Comparison of ENCODE assay signal across 11 cellular contexts in the genomic region with DNA sequence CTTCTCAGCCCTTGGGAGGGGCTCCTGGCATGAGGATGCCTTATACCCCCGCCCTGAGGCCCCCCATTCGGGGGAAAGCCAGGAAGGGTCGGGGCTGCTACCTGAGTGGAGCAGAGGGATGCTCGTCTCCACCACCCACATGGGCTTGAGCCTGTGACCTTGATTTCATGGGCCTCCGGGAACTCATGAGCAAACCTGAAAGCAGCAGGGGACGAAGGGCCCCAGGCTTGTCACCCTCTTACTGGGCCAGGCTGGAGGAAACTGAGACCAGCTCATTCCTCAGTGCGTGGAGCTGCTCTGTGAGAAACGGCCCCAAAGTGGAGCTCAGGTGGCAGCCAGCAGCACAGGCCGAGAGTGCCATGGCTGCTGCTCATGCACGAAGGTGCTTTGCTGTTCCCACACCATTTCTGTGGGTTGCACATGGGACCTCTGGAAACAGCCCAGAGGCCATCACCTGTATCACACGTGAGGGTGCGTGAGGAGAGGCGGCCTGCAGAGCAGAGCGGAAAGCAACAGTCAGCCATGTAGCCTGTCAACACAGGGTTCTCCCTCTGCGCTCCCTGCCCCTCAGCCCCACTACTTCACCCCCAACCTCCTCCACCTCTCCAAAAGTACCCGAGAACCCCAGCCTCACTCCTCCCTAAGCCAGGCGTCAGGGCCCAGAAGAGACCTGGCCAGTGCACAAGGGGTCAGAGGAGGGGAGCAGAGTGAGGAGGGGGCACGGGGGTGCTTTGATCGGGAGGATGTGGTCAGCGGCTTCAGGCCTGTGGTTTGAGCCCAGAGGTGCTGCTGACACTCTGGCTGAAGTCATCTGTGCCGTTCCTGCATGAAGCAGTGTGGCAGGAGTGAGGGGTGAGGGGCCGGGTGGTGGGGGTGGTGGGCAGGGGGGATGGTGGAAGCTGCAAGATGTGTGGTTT. TPM values are rescaled to one million over a fixed set of nuclear protein-coding genes. Genes with fewer than 3 reads are reported as not detected.
DNase-seq lines count a peak whose midpoint lies in the region; ATAC-seq and TF ChIP-seq lines count a peak whose summit lies in the region.
"Had no signal": no experiment of that assay in that cellular context is flagged by ENCODE, and none has a peak within 500 bp of the region (broad histone marks: within the 10 kb centered on the region; RNA-seq: fewer than 3 reads in every experiment).

No MANE protein-coding gene starts in this region.

- TF ChIP-seq CTCF in spleen (IDR thresholded peaks at IDR 0.05 in 8 of 11, conservative IDR thresholded peaks at IDR 0.05 in 3 of 11): no peak
- no peak for TF ChIP-seq CTCF in SK-N-SH (IDR thresholded peaks at IDR 0.05)
- TF ChIP-seq CTCF in colonic mucosa (IDR thresholded peaks at IDR 0.05): no peak

- peak; percentile 74 for DNase-seq in activated CD4-positive, CD25-positive, alpha-beta regulatory T cell treated with anti-CD3 and anti-CD28 coated beads, Interleukin-2, amount 50 U/mL, for 72 hours
- DNase-seq in spleen: peak; percentile 85
- DNase-seq in D341Med (ENCODE audit: low spot score): no peak
- DNase-seq in SK-N-SH: no peak
- no peak for DNase-seq in colonic mucosa
- DNase-seq: cortex of kidney had no signal

- H3K9me2 ChIP-seq in SK-N-SH: no peaks in the 10 kb centered on the region

- no peaks in the 10 kb centered on the region for H3F3A ChIP-seq in SK-N-SH (replicated peaks; ENCODE audit: insufficient read depth)

- H3K27ac ChIP-seq in spleen: peak overlapping the region; percentile 36 to 87 (median 74)
- H3K27ac ChIP-seq in SK-N-SH (ENCODE audit: low read depth in 2 of 2, low read length in 1 of 2): no peak overlapping the region
- H3K27ac ChIP-seq in colonic mucosa: no peak overlapping the region

- H3K4me3 ChIP-seq in spleen (no peak overlapping the region), SK-N-SH (ENCODE audit: low read depth in 2 of 2, low read length in 1 of 2) (no peak overlapping the region), colonic mucosa (no peak overlapping the region)

- intact Hi-C loops in spleen (cut with DNase I; ENCODE audit: low total_unique reads) (no loop called here), colonic mucosa (cut with DNase I) (loop anchor here (10.0 kb wide), 1 partner anchor 101 kb away; no protein-coding TSS in a partner anchor)

- no peaks in the 10 kb centered on the region for H3K36me3 ChIP-seq in spleen
- no peaks in the 10 kb centered on the region for H3K36me3 ChIP-seq in SK-N-SH (replicated peaks in 1 of 2; ENCODE audit: control insufficient read depth in 1 of 2, insufficient read depth in 2 of 2, low read length in 1 of 2)
- no peaks in the 10 kb centered on the region for H3K36me3 ChIP-seq in colonic mucosa

- H3K4me1 ChIP-seq in spleen (peaks cover 13 to 86% (median 67%) of the 10 kb centered on the region in 6 donors), SK-N-SH (ENCODE audit: control insufficient read depth in 1 of 2, insufficient read depth in 2 of 2, low read depth in 1 of 2, low read length in 1 of 2) (peaks cover 0 to 17% of the 10 kb centered on the region in 2 experiments; a peak in 1 of 4 replicates), colonic mucosa (peaks cover 5% of the 10 kb centered on the region)

- 48 to 65% (median 61%) methylated on average over 13 to 22 of the region's 22 CpGs for WGBS in spleen, 5 donors
- 85% methylated on average over 17 of the region's 22 CpGs for WGBS in SK-N-SH (ENCODE audit: low lambda C conversion rate)

- POLR2A ChIA-PET in SK-N-SH (lab: Yijun Ruan, JAX): no interaction called here

- ATAC-seq in GM18511 (IDR thresholded peaks at IDR 0.05; ENCODE audit: unreplicated experiment) (peak; percentile 45), GM21825 (IDR thresholded peaks at IDR 0.05; ENCODE audit: unreplicated experiment) (peak; percentile 36), HG02840 (IDR thresholded peaks at IDR 0.05; ENCODE audit: low FRiP score, unreplicated experiment) (no peak)
- ATAC-seq: HCT116 had no signal

- TF ChIP-seq RAD21 in SK-N-SH (IDR thresholded peaks at IDR 0.05; ENCODE audit: low read length): no peak

- no peaks in the 10 kb centered on the region for H4K20me1 ChIP-seq in SK-N-SH (ENCODE audit: insufficient read depth)

- no peaks in the 10 kb centered on the region for H3K79me2 ChIP-seq in SK-N-SH (ENCODE audit: insufficient read depth)

- no peak for TF ChIP-seq EP300 in SK-N-SH (IDR thresholded peaks at IDR 0.05; ENCODE audit: borderline replicate concordance in 1 of 2, low read depth in 1 of 2, low read length in 1 of 2)

- H3K9me3 ChIP-seq in spleen: peaks cover 0 to 7% (median 6%) of the 10 kb centered on the region in 8 donors
- H3K9me3 ChIP-seq in SK-N-SH: no peaks in the 10 kb centered on the region
- no peaks in the 10 kb centered on the region for H3K9me3 ChIP-seq in colonic mucosa

- TF ChIP-seq POLR2A in spleen (IDR thresholded peaks at IDR 0.05): no peak

- H2AFZ ChIP-seq in SK-N-SH (ENCODE audit: low read depth): no peak overlapping the region

- CTCF ChIA-PET in SK-N-SH (lab: Yijun Ruan, JAX): interaction anchor here (8.0 kb wide), 1 partner anchor 35 kb away, joined by 156 read pairs; no protein-coding TSS in a partner anchor

- H3K4me2 ChIP-seq in SK-N-SH: no peak overlapping the region

- H3K27me3 ChIP-seq in spleen (replicated peaks in 1 of 7): no peaks in the 10 kb centered on the region
- no peaks in the 10 kb centered on the region for H3K27me3 ChIP-seq in SK-N-SH (ENCODE audit: insufficient read depth)
- H3K27me3 ChIP-seq in colonic mucosa: no peaks in the 10 kb centered on the region

- no peak overlapping the region for H3K9ac ChIP-seq in SK-N-SH
- H3K9ac ChIP-seq in colonic mucosa (ENCODE audit: low read depth in 2 of 2, low read length in 2 of 2): peak overlapping the region in 1 of 2 donors; percentile 3

TF ChIP-seq in SK-N-SH, 30 proteins besides CTCF, POLR2A, EP300 and RAD21 (continues in another document):
- TF ChIP-seq RCOR1 (IDR thresholded peaks at IDR 0.05; ENCODE audit: low read length) (no peak), GATA2 (CRISPR knock-in tag; IDR thresholded peaks at IDR 0.05) (no peak), EZH2phosphoT487 (IDR thresholded peaks at IDR 0.05; ENCODE audit: borderline replicate concordance, low read depth) (no peak), RXRA (IDR thresholded peaks at IDR 0.05; ENCODE audit: borderline replicate concordance, low read depth) (no peak), NRF1 (IDR thresholded peaks at IDR 0.05; ENCODE audit: low read depth, low read length) (no peak)
- TF ChIP-seq, protein P1, sequence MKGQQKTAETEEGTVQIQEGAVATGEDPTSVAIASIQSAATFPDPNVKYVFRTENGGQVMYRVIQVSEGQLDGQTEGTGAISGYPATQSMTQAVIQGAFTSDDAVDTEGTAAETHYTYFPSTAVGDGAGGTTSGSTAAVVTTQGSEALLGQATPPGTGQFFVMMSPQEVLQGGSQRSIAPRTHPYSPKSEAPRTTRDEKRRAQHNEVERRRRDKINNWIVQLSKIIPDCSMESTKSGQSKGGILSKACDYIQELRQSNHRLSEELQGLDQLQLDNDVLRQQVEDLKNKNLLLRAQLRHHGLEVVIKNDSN (IDR thresholded peaks at IDR 0.05; ENCODE audit: borderline replicate concordance, low read depth): no peak
- TF ChIP-seq, protein P2, sequence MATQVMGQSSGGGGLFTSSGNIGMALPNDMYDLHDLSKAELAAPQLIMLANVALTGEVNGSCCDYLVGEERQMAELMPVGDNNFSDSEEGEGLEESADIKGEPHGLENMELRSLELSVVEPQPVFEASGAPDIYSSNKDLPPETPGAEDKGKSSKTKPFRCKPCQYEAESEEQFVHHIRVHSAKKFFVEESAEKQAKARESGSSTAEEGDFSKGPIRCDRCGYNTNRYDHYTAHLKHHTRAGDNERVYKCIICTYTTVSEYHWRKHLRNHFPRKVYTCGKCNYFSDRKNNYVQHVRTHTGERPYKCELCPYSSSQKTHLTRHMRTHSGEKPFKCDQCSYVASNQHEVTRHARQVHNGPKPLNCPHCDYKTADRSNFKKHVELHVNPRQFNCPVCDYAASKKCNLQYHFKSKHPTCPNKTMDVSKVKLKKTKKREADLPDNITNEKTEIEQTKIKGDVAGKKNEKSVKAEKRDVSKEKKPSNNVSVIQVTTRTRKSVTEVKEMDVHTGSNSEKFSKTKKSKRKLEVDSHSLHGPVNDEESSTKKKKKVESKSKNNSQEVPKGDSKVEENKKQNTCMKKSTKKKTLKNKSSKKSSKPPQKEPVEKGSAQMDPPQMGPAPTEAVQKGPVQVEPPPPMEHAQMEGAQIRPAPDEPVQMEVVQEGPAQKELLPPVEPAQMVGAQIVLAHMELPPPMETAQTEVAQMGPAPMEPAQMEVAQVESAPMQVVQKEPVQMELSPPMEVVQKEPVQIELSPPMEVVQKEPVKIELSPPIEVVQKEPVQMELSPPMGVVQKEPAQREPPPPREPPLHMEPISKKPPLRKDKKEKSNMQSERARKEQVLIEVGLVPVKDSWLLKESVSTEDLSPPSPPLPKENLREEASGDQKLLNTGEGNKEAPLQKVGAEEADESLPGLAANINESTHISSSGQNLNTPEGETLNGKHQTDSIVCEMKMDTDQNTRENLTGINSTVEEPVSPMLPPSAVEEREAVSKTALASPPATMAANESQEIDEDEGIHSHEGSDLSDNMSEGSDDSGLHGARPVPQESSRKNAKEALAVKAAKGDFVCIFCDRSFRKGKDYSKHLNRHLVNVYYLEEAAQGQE (IDR thresholded peaks at IDR 0.05; ENCODE audit: low read depth, low read length): no peak

RNA-seq across cellular contexts. Expression of a gene that starts 14.2 kb away (rescaled TPM):
- total RNA-seq in spleen (10 to 100 TPM; 20.6 to 75.2 (median 51.5) TPM), colonic mucosa (1 to 10 TPM; 2.0 to 2.7 TPM)
- polyA plus RNA-seq in spleen (1 to 10 TPM; 3.7 to 5.9 (median 3.9) TPM), SK-N-SH (2012; rRNA removed) (0.33 and 0.39 TPM in 2 replicates)
- 0.18 and 0.42 TPM in 2 replicates for polyA plus RNA-seq in SK-N-SH (2012; cell fraction: cytosol; rRNA removed)
- 0.42 and 0.60 TPM in 2 replicates for polyA plus RNA-seq in SK-N-SH (2012; cell fraction: nucleus; rRNA removed)

RNA-seq across cellular contexts. Expression of a gene that starts 24.2 kb away (rescaled TPM):
- total RNA-seq in spleen (10 to 100 TPM in 1 of 7 donors, 1 to 10 TPM in 6; 5.3 to 10.3 (median 6.9) TPM), colonic mucosa (10 to 100 TPM in 1 of 2 donors, 1 to 10 TPM in 1; 9.3 to 16.7 TPM)
- polyA plus RNA-seq in spleen (1 to 10 TPM; 7.7 to 8.9 (median 8.8) TPM), SK-N-SH (2012; rRNA removed) (47.4 and 47.7 TPM in 2 replicates)
- 20.7 and 30.3 TPM in 2 replicates for polyA plus RNA-seq in SK-N-SH (2012; cell fraction: cytosol; rRNA removed)
- polyA plus RNA-seq in SK-N-SH (2012; cell fraction: nucleus; rRNA removed): 103 and 122 TPM in 2 replicates

RNA-seq across cellular contexts. Expression of a gene that starts 48.4 kb away (rescaled TPM):
- total RNA-seq in spleen (1 to 10 TPM in 3 of 7 donors, under 1 TPM in 4; 0.56 to 2.0 (median 0.95) TPM), colonic mucosa (under 1 TPM in 1 of 2 donors, not detected in 1; 0.12 TPM)
- polyA plus RNA-seq in spleen (1 to 10 TPM; 1.2 to 2.0 (median 1.5) TPM), SK-N-SH (2012; rRNA removed) (0.02 TPM in 1 of 2 replicates, not detected in the other)
- 0.03 TPM in 2 replicates for polyA plus RNA-seq in SK-N-SH (2012; cell fraction: cytosol; rRNA removed)
- 0.01 and 0.04 TPM in 2 replicates for polyA plus RNA-seq in SK-N-SH (2012; cell fraction: nucleus; rRNA removed)
- total RNA-seq: urinary bladder had no signal
- polyA plus RNA-seq: urinary bladder had no signal

RNA-seq across cellular contexts. Expression of a gene that starts 54.4 kb away (rescaled TPM):
- under 1 TPM in 2 of 7 donors, not detected in 5; 0.54 to 0.55 TPM for total RNA-seq in spleen
- polyA plus RNA-seq in spleen: under 1 TPM; 0.09 to 0.28 (median 0.26) TPM
- polyA plus RNA-seq in SK-N-SH (2012; rRNA removed): not detected in 2 replicates
- 0.01 TPM in 1 of 2 replicates, not detected in the other for polyA plus RNA-seq in SK-N-SH (2012; cell fraction: cytosol; rRNA removed)
- not detected in 2 replicates for polyA plus RNA-seq in SK-N-SH (2012; cell fraction: nucleus; rRNA removed)
- total RNA-seq in colonic mucosa: 1 to 10 TPM in 1 of 2 donors, under 1 TPM in 1; 0.10 to 1.5 TPM
- total RNA-seq: urinary bladder had no signal

Comparison
In these comparisons a context has a peak if more than half of its experiments do, and no peak if none do; other contexts are left out.
1. DNase-seq: peak in activated CD4-positive, CD25-positive, alpha-beta regulatory T cell treated with anti-CD3 and anti-CD28 coated beads, Interleukin-2, amount 50 U/mL, for 72 hours (single experiment) and spleen (single experiment); none in D341Med (single experiment), SK-N-SH (single experiment) and colonic mucosa (single experiment).
2. H3K27ac ChIP-seq: peak in spleen (8 of 8); none in SK-N-SH (0 of 2) and colonic mucosa (single experiment).
3. RNA of a gene that starts 14.2 kb away (total RNA-seq): 20.6 to 75.2 TPM in spleen; 2.0 to 2.7 TPM in colonic mucosa; every median in the first group is over 4 times any median in the second.